16 cellular contexts compared by ENCODE assay signal in genomic region chr20:34079818-34080217, GRCh38. TPM values are rescaled to one million over a fixed set of nuclear protein-coding genes. Genes with fewer than 3 reads are reported as not detected.
DNase-seq lines count a peak whose midpoint lies in the region; ATAC-seq and TF ChIP-seq lines count a peak whose summit lies in the region.
"Had no signal": no experiment of that assay in that cellular context is flagged by ENCODE, and none has a peak within 500 bp of the region (broad histone marks: within the 10 kb centered on the region; RNA-seq: fewer than 3 reads in every experiment).

No MANE protein-coding gene starts in this region.

- H3K4me1 Mint-ChIP-seq in CD4-positive, alpha-beta memory T cell = peaks cover 0 to 13% (median 8%) of the 10 kb centered on the region in 4 donors
- H3K4me1 Mint-ChIP-seq in T-helper 17 cell (peaks cover 23% of the 10 kb centered on the region), glutamatergic neuron (ENCODE audit: low read depth, unreplicated experiment) (peaks cover 8% of the 10 kb centered on the region)
- H3K4me1 Mint-ChIP-seq in naive thymus-derived CD8-positive, alpha-beta T cell = peaks cover 4 to 22% (median 13%) of the 10 kb centered on the region in 4 donors

- no peak overlapping the region for H3K4me3 ChIP-seq in CD4-positive, alpha-beta memory T cell (ENCODE audit: low read length in 2 of 2)

- H3K4me1 ChIP-seq in CD4-positive, alpha-beta memory T cell (ENCODE audit: insufficient read depth, low read length) = no peaks in the 10 kb centered on the region
- H3K4me1 ChIP-seq: Caco-2 had no signal

- no peaks in the 10 kb centered on the region for H3K27me3 ChIP-seq in CD4-positive, alpha-beta memory T cell (ENCODE audit: insufficient read depth, low read length)

- H3K9me3 Mint-ChIP-seq in activated naive CD4-positive, alpha-beta T cell treated with anti-CD3 and anti-CD28 coated beads, Interleukin-2, amount 50 U/mL, for 72 hours = no peaks in the 10 kb centered on the region
- H3K9me3 Mint-ChIP-seq in CD4-positive, alpha-beta memory T cell = peaks cover 0 to 2% (median 0%) of the 10 kb centered on the region in 8 donors
- no peaks in the 10 kb centered on the region for H3K9me3 Mint-ChIP-seq in naive thymus-derived CD8-positive, alpha-beta T cell
- peaks cover 5% of the 10 kb centered on the region for H3K9me3 Mint-ChIP-seq in glutamatergic neuron (ENCODE audit: unreplicated experiment)

- POLR2A ChIA-PET in CD4-positive, alpha-beta memory T cell (lab: Charles Lee; ENCODE audit: partially characterized antibody) = no interaction called here
- POLR2A ChIA-PET in naive thymus-derived CD8-positive, alpha-beta T cell (lab: Charles Lee) = interaction anchor here (1.0 kb wide), 1 partner anchor 86 kb away, joined by 3 read pairs; the partner anchor contains the start of gene RALY

- H3K4me3 Mint-ChIP-seq in CD4-positive, alpha-beta memory T cell = no peak overlapping the region
- no peak overlapping the region for H3K4me3 Mint-ChIP-seq in T-helper 17 cell
- no peak overlapping the region for H3K4me3 Mint-ChIP-seq in naive thymus-derived CD8-positive, alpha-beta T cell
- no peak overlapping the region for H3K4me3 Mint-ChIP-seq in glutamatergic neuron (ENCODE audit: unreplicated experiment)

- CTCF ChIA-PET in CD4-positive, alpha-beta memory T cell (lab: Charles Lee; ENCODE audit: partially characterized antibody) = no interaction called here

- peaks cover 70% of the 10 kb centered on the region for H3K36me3 ChIP-seq in CD4-positive, alpha-beta memory T cell (ENCODE audit: insufficient read depth, low read length)

- no peak overlapping the region for H3K27ac ChIP-seq in CD4-positive, alpha-beta memory T cell (ENCODE audit: low read depth, low read length)
- H3K27ac ChIP-seq: C4-2B had no signal

- H3K27ac Mint-ChIP-seq in activated naive CD4-positive, alpha-beta T cell treated with anti-CD3 and anti-CD28 coated beads, Interleukin-2, amount 50 U/mL, for 72 hours = peak overlapping the region; percentile 63 to 90
- peak overlapping the region in 4 of 7 donors; percentile 13 to 77 (median 63) for H3K27ac Mint-ChIP-seq in CD4-positive, alpha-beta memory T cell
- H3K27ac Mint-ChIP-seq in T-helper 17 cell (peak overlapping the region; percentile 88), glutamatergic neuron (ENCODE audit: unreplicated experiment) (no peak overlapping the region)
- peak overlapping the region in 9 of 10 donors; percentile 5 to 91 (median 71) for H3K27ac Mint-ChIP-seq in naive thymus-derived CD8-positive, alpha-beta T cell

- TF ChIP-seq CTCF in glutamatergic neuron (IDR thresholded peaks at IDR 0.05; ENCODE audit: partially characterized antibody, unreplicated experiment) = no peak

- H3K9me3 ChIP-seq in CD4-positive, alpha-beta memory T cell (ENCODE audit: control insufficient read depth in 1 of 2, low read length in 2 of 2) = no peaks in the 10 kb centered on the region
- no peaks in the 10 kb centered on the region for H3K9me3 ChIP-seq in T-helper 17 cell (ENCODE audit: control insufficient read depth, low read length, poor library complexity, severe bottlenecking)
- H3K9me3 ChIP-seq: Caco-2 had no signal

- no peaks in the 10 kb centered on the region for H3K27me3 Mint-ChIP-seq in CD4-positive, alpha-beta memory T cell
- H3K27me3 Mint-ChIP-seq in T-helper 17 cell (no peaks in the 10 kb centered on the region), glutamatergic neuron (ENCODE audit: unreplicated experiment) (peaks cover 13% of the 10 kb centered on the region)
- H3K27me3 Mint-ChIP-seq in naive thymus-derived CD8-positive, alpha-beta T cell = no peaks in the 10 kb centered on the region

- no peak for ATAC-seq in activated naive CD4-positive, alpha-beta T cell treated with anti-CD3 and anti-CD28 coated beads, Interleukin-2, amount 50 U/mL, for 72 hours
- no peak for ATAC-seq in T-helper 17 cell
- no peak for ATAC-seq in naive thymus-derived CD8-positive, alpha-beta T cell

- peaks cover 0 to 4% of the 10 kb centered on the region in 2 donors for H3K36me3 Mint-ChIP-seq in activated naive CD4-positive, alpha-beta T cell treated with anti-CD3 and anti-CD28 coated beads, Interleukin-2, amount 50 U/mL, for 72 hours
- H3K36me3 Mint-ChIP-seq in CD4-positive, alpha-beta memory T cell = peaks cover 38 to 81% of the 10 kb centered on the region in 2 donors
- H3K36me3 Mint-ChIP-seq in T-helper 17 cell (ENCODE audit: low read depth) (peaks cover 8% of the 10 kb centered on the region), glutamatergic neuron (ENCODE audit: unreplicated experiment) (peaks cover 12% of the 10 kb centered on the region)
- peaks cover 0 to 85% (median 5%) of the 10 kb centered on the region in 3 donors for H3K36me3 Mint-ChIP-seq in naive thymus-derived CD8-positive, alpha-beta T cell

- DNase-seq in activated naive CD4-positive, alpha-beta T cell treated with anti-CD3 and anti-CD28 coated beads, Interleukin-2, amount 50 U/mL, for 72 hours (ENCODE audit: low spot score in 2 of 2) = no peak
- DNase-seq in activated naive CD4-positive, alpha-beta T cell treated with anti-CD3 and anti-CD28 coated beads, Interleukin-2, amount 50 U/mL, for 16 hours = no peak
- no peak for DNase-seq in CD4-positive, alpha-beta memory T cell
- DNase-seq in T-helper 17 cell (no peak), glutamatergic neuron (no peak), NCI-H2196 treated with DMSO at 0.1 percent for 48 hours (lab: John Stamatoyannopoulos, UW; ENCODE audit: unreplicated experiment) (no peak)
- DNase-seq in naive thymus-derived CD8-positive, alpha-beta T cell = no peak
- DNase-seq: KG1, MV-4-11, NCI-H1417, NCI-H187 treated with DMSO at 0.1 percent for 48 hours, NCI-H226, NCI-H524 treated with DMSO at 0.1 percent for 48 hours, SIG-M5 had no signal

- intact Hi-C loops in CD4-positive, alpha-beta memory T cell (cut with micrococcal nuclease) = no loop called here

RNA-seq across cellular contexts. Expression of gene EIF2S2, which starts 32.2 kb away (rescaled TPM):
- 100 to 1,000 TPM; 116 to 125 TPM for total RNA-seq in activated naive CD4-positive, alpha-beta T cell treated with anti-CD3 and anti-CD28 coated beads, Interleukin-2, amount 50 U/mL, for 72 hours
- total RNA-seq in CD4-positive, alpha-beta memory T cell = 10 to 100 TPM; 52.2 to 53.1 TPM
- polyA plus RNA-seq in CD4-positive, alpha-beta memory T cell = 10 to 100 TPM; 26.3 to 34.0 TPM
- total RNA-seq in T-helper 17 cell = 10 to 100 TPM; 18.8 to 20.6 TPM
- 10 to 100 TPM; 61.9 to 66.5 TPM for total RNA-seq in naive thymus-derived CD8-positive, alpha-beta T cell
- polyA plus RNA-seq in naive thymus-derived CD8-positive, alpha-beta T cell = 10 to 100 TPM; 17.5 to 21.6 (median 20.2) TPM
- 49.0 TPM for total RNA-seq in glutamatergic neuron (ENCODE audit: unreplicated experiment)
